18 cellular contexts compared by ENCODE assay signal in the genomic region with DNA sequence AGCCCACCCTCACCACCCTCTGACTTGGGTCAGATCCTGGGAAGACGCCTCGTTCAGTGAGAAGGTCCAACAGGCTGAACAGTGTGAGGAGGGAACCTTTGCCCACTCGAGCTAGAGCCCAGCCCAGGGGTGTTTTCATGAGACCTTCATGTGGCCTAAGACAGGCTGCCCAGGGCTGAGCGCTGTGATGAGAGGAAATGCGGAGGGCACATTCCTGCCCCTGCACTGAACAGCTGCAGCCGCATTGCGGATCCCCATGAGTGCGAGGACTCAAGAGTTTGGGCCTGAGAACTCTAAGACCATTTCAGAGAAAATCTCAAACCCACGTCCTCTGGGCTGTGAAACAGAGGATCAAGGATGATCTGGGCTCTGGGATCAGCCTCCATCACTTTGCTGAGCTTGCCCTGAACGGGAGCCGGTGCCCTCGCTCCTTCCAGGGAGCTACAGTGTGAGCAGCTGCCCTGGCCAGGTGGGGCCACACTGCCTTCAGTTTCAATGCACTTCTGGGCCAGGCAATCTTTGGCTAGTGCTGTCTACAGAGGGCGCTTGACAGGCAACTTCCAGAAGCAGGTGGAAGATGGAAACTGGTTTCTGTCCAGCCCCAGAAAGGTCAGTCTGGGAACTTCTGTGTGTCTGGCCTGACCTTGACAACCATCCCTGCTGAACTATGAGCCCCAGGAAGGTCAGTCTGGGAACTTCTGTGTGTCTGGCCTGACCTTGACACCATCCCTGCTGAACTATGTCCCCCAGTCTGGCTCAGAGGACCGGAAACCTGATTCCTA. TPM values are rescaled to one million over a fixed set of nuclear protein-coding genes. Genes with fewer than 3 reads are reported as not detected.
A peak's percentile ranks its signal among the peaks of the same experiment; 100 is the strongest.
DNase-seq lines count a peak whose midpoint lies in the region; ATAC-seq, FAIRE-seq and TF ChIP-seq lines count a peak whose summit lies in the region.
"Had no signal": no experiment of that assay in that cellular context is flagged by ENCODE, and none has a peak within 500 bp of the region (broad histone marks: within the 10 kb centered on the region; RNA-seq: fewer than 3 reads in every experiment).

No MANE protein-coding gene starts in this region.

- H3K36me3 Mint-ChIP-seq in GM23338 (ENCODE audit: low read depth) (no peaks in the 10 kb centered on the region), WTC11 (no peaks in the 10 kb centered on the region)
- H3K36me3 Mint-ChIP-seq: stimulated activated memory B cell treated with anti-CD40 and anti-IgM and Interleukin-4, amounts not matched to agents 10 μg/mL and 1 μg/mL and 100 μg/mL, for 72 hours had no signal

- H3K36me3 ChIP-seq in GM23338 (ENCODE audit: insufficient read depth) (no peaks in the 10 kb centered on the region), ascending aorta (no peaks in the 10 kb centered on the region)

- H2AFZ ChIP-seq in GM23338: peak overlapping the region; percentile 86; the same call in 1 of the 2 replicates
- H2AFZ ChIP-seq: PC-9 had no signal

- H3K4me2 ChIP-seq in A549 (no peak overlapping the region), GM23338 (no peak overlapping the region)
- H3K4me2 ChIP-seq: PC-9 had no signal

- H4K20me1 ChIP-seq in GM23338 (replicated peaks; ENCODE audit: insufficient read depth): no peaks in the 10 kb centered on the region

- H3F3A ChIP-seq in GM23338 (replicated peaks; ENCODE audit: low read depth): no peaks in the 10 kb centered on the region

- WGBS in A549 (ENCODE audit: missing lambda C conversion rate): 67% methylated on average over 14 of the region's 14 CpGs

- TF ChIP-seq EP300 in A549 (IDR thresholded peaks at IDR 0.05): no peak

- CTCF ChIA-PET in A549 (lab: Yijun Ruan, JAX): interaction anchor here (0.6 to 2.6 kb wide), 3 partner anchors 22 to 226 kb away, joined by 4 to 8 read pairs (median 4); no protein-coding TSS in a partner anchor
- CTCF ChIA-PET in WTC11 (lab: Charles Lee): interaction anchor here (1.0 to 1.6 kb wide), 3 partner anchors 29 to 84 kb away, joined by 4 to 7 read pairs (median 4); no protein-coding TSS in a partner anchor

- H3K27me3 Mint-ChIP-seq in GM23338 (ENCODE audit: insufficient read depth, low read depth, poor library complexity) (peaks cover 4% of the 10 kb centered on the region), WTC11 (ENCODE audit: low read depth) (peaks cover 12% of the 10 kb centered on the region)
- H3K27me3 Mint-ChIP-seq: dendritic cell treated with granulocyte-macrophage colony-stimulating factor and Interleukin-4, amounts not matched to agents 40 ng/mL and 50 ng/mL, for 4 days; stimulated activated memory B cell treated with anti-CD40 and anti-IgM and Interleukin-4, amounts not matched to agents 10 μg/mL and 1 μg/mL and 100 μg/mL, for 72 hours had no signal

- H3K9me3 ChIP-seq in A549: no peaks in the 10 kb centered on the region
- no peaks in the 10 kb centered on the region for H3K9me3 ChIP-seq in ascending aorta

- H3K9me2 ChIP-seq in GM23338 (ENCODE audit: insufficient read depth): no peaks in the 10 kb centered on the region

- no peaks in the 10 kb centered on the region for H3K79me2 ChIP-seq in GM23338 (replicated peaks; ENCODE audit: insufficient read depth)

- H3K4me3 Mint-ChIP-seq in GM23338 (no peak overlapping the region), WTC11 (no peak overlapping the region)
- H3K4me3 Mint-ChIP-seq: dendritic cell treated with granulocyte-macrophage colony-stimulating factor and Interleukin-4, amounts not matched to agents 40 ng/mL and 50 ng/mL, for 4 days; stimulated activated memory B cell treated with anti-CD40 and anti-IgM and Interleukin-4, amounts not matched to agents 10 μg/mL and 1 μg/mL and 100 μg/mL, for 72 hours; T-helper 1 cell treated with Interleukin-12 subunit alpha and Interleukin-12 subunit beta and Interleukin-4 antibody, amounts not matched to agents 30 μg/mL and 1 μg/mL, for 36 hours had no signal

- DNase-seq in A549 (ENCODE audit: low read depth in 1 of 2, low spot score in 1 of 2): peak in 1 of 2 experiments; percentile 35
- peak; percentile 60 for DNase-seq in GM23338 (ENCODE audit: low spot score)
- DNase-seq in WTC11 (ENCODE audit: low spot score): peak; percentile 48
- DNase-seq in left colon: peak in 1 of 2 donors; percentile 28
- no peak for DNase-seq in ascending aorta (ENCODE audit: low spot score in 2 of 2)
- DNase-seq in NCI-H82 (lab: John Stamatoyannopoulos, UW): no peak
- DNase-seq in dedifferentiated amniotic fluid mesenchymal stem cell (ENCODE audit: extremely low spot score): no peak
- DNase-seq: activated CD4-positive, alpha-beta T cell treated with anti-CD3 and anti-CD28 coated beads for 48 hours; activated T-cell treated with anti-CD3 and anti-CD28 coated beads, Interleukin-2, amount 50 U/mL, for 48 hours; AML-193; amniotic stem cell; PC-9; stimulated activated CD4-positive, alpha-beta T cell treated with anti-CD3 and anti-CD28 coated beads, Interleukin-4, amount 100 ng/mL, for 1 hour had no signal

- TF ChIP-seq POLR2A in A549 (IDR thresholded peaks at IDR 0.05; ENCODE audit: low read length): no peak

- peak; percentile 55 to 78; a peak in 4 of 6 replicates for ATAC-seq in A549
- ATAC-seq in GM23338: peak; percentile 85
- ATAC-seq in WTC11: peak; percentile 89
- ATAC-seq in left colon: peak; percentile 75
- ATAC-seq in GM19467 (IDR thresholded peaks at IDR 0.05; ENCODE audit: unreplicated experiment): no peak
- ATAC-seq: stimulated activated memory B cell treated with anti-CD40 and anti-IgM and Interleukin-4, amounts not matched to agents 10 μg/mL and 1 μg/mL and 100 μg/mL, for 72 hours had no signal

- POLR2A ChIA-PET in A549 (lab: Yijun Ruan, JAX) (no interaction called here), WTC11 (lab: Charles Lee) (no interaction called here)

- H3K4me3 ChIP-seq in A549 (no peak overlapping the region), GM23338 (no peak overlapping the region), ascending aorta (no peak overlapping the region)
- H3K4me3 ChIP-seq: PC-9 had no signal

- H3K27me3 ChIP-seq in GM23338 (ENCODE audit: insufficient read depth) (peaks cover 2% of the 10 kb centered on the region; the same call in 1 of the 2 replicates), ascending aorta (no peaks in the 10 kb centered on the region)

- TF ChIP-seq RAD21 in A549 (conservative IDR thresholded peaks at IDR 0.05 in 1 of 2, IDR thresholded peaks at IDR 0.05 in 1 of 2): 0 out of 5 replicates have a peak, but pooled peaks of 1 of the 2 experiments have one; percentile 5

- H3K9me3 Mint-ChIP-seq in GM23338: peaks cover 6% of the 10 kb centered on the region; the same call in 2 of the 3 replicates
- peaks cover 5% of the 10 kb centered on the region; the same call in 1 of the 2 replicates for H3K9me3 Mint-ChIP-seq in WTC11
- H3K9me3 Mint-ChIP-seq: dendritic cell treated with granulocyte-macrophage colony-stimulating factor and Interleukin-4, amounts not matched to agents 40 ng/mL and 50 ng/mL, for 4 days; stimulated activated memory B cell treated with anti-CD40 and anti-IgM and Interleukin-4, amounts not matched to agents 10 μg/mL and 1 μg/mL and 100 μg/mL, for 72 hours; T-helper 1 cell treated with Interleukin-12 subunit alpha and Interleukin-12 subunit beta and Interleukin-4 antibody, amounts not matched to agents 30 μg/mL and 1 μg/mL, for 36 hours had no signal

- H3K27ac ChIP-seq in A549 (no peak overlapping the region), GM23338 (ENCODE audit: low read depth) (no peak overlapping the region), ascending aorta (no peak overlapping the region)
- H3K27ac ChIP-seq: PC-9 had no signal

- H3K4me1 Mint-ChIP-seq in GM23338 (peaks cover 10% of the 10 kb centered on the region), WTC11 (peaks cover 13% of the 10 kb centered on the region)

- H3K4me1 ChIP-seq in A549: no peaks in the 10 kb centered on the region
- no peaks in the 10 kb centered on the region for H3K4me1 ChIP-seq in GM23338 (ENCODE audit: insufficient read depth)
- H3K4me1 ChIP-seq in ascending aorta: no peaks in the 10 kb centered on the region

- 0 out of 3 replicates have a peak, but pooled peaks have one; percentile 7 for TF ChIP-seq CTCF in A549 (IDR thresholded peaks at IDR 0.05)
- TF ChIP-seq CTCF in GM23338 (conservative IDR thresholded peaks at IDR 0.05; ENCODE audit: low read depth in 2 of 2): peak; percentile 24 to 55; a peak in 2 of 4 replicates
- no peak for TF ChIP-seq CTCF in WTC11 (IDR thresholded peaks at IDR 0.05)
- TF ChIP-seq CTCF in ascending aorta (IDR thresholded peaks at IDR 0.05): no peak

- no peak for FAIRE-seq in A549 (lab: Jason Lieb, UNC)
- FAIRE-seq: urothelium cell line had no signal

- intact Hi-C loops in left colon (cut with DNase I, micrococcal nuclease): no loop called here
- intact Hi-C loops in ascending aorta (cut with DNase I): no loop called here

- H3K27ac Mint-ChIP-seq in GM23338: no peak overlapping the region
- H3K27ac Mint-ChIP-seq in WTC11: no peak overlapping the region
- H3K27ac Mint-ChIP-seq: dendritic cell treated with granulocyte-macrophage colony-stimulating factor and Interleukin-4, amounts not matched to agents 40 ng/mL and 50 ng/mL, for 4 days; stimulated activated memory B cell treated with anti-CD40 and anti-IgM and Interleukin-4, amounts not matched to agents 10 μg/mL and 1 μg/mL and 100 μg/mL, for 72 hours; T-helper 1 cell treated with Interleukin-12 subunit alpha and Interleukin-12 subunit beta and Interleukin-4 antibody, amounts not matched to agents 30 μg/mL and 1 μg/mL, for 36 hours had no signal

RNA-seq across cellular contexts. Expression of gene P2RX7, which starts 43.5 kb away (rescaled TPM):
- polyA plus RNA-seq in A549 (2011; rRNA removed): 0.03 TPM in 1 of 2 replicates, not detected in the other
- not detected in 2 replicates for polyA plus RNA-seq in A549 (2012; cell fraction: cytosol; rRNA removed)
- polyA plus RNA-seq in A549 (2012; cell fraction: nucleus; rRNA removed): not detected in 2 replicates
- not detected in 3 replicates for polyA plus RNA-seq in A549 (2017; fragmentation: RNase III; extraction: RNeasy Plus Mini Kit Qiagen cat#74134 plus additional on column Dnase treatment)
- polyA minus RNA-seq in A549 (2011; rRNA and poly(A)+ RNA removed): not detected in 2 replicates
- 0.24 and 0.74 TPM in 2 replicates for total RNA-seq in GM23338 (2014; rRNA removed; shearing (Covaris generic))
- polyA plus RNA-seq in GM23338 (2016; fragmentation: Nextera tagmentation; extraction: Ambion mirVana): 0.43 and 0.48 TPM in 2 replicates
- total RNA-seq in WTC11 (2021): 0.21 to 0.55 TPM (median 0.55 TPM) in 3 replicates
- total RNA-seq in left colon: 1 to 10 TPM in 1 of 2 donors, under 1 TPM in 1; 0.46 to 2.4 TPM
- total RNA-seq in ascending aorta: 1.1 TPM

RNA-seq across cellular contexts. Expression of gene OASL, which starts 50.2 kb away (rescaled TPM):
- polyA plus RNA-seq in A549 (2011; rRNA removed) (0.61 and 0.81 TPM in 2 replicates), A549 (2017; fragmentation: RNase III; extraction: RNeasy Plus Mini Kit Qiagen cat#74134 plus additional on column Dnase treatment) (0.64 to 0.94 TPM (median 0.90 TPM) in 3 replicates), GM23338 (2016; fragmentation: Nextera tagmentation; extraction: Ambion mirVana) (not detected in 2 replicates)
- polyA plus RNA-seq in A549 (2012; cell fraction: cytosol; rRNA removed): 0.21 and 0.26 TPM in 2 replicates
- 0.25 and 0.31 TPM in 2 replicates for polyA plus RNA-seq in A549 (2012; cell fraction: nucleus; rRNA removed)
- polyA minus RNA-seq in A549 (2011; rRNA and poly(A)+ RNA removed): 0.39 and 0.41 TPM in 2 replicates
- not detected in 2 replicates for total RNA-seq in GM23338 (2014; rRNA removed; shearing (Covaris generic))
- total RNA-seq in WTC11 (2021) (0.28 TPM in 1 of 3 replicates, not detected in the others), left colon (10 to 100 TPM in 1 of 2 donors, 1 to 10 TPM in 1; 7.1 to 16.6 TPM), ascending aorta (not detected)

Comparison
In these comparisons a context has a peak if more than half of its experiments do, and no peak if none do; other contexts are left out.
1. DNase-seq: peak in GM23338 (single experiment) and WTC11 (single experiment); none in ascending aorta (0 of 2), NCI-H82 (single experiment) and dedifferentiated amniotic fluid mesenchymal stem cell (single experiment).
2. CTCF ChIP-seq: peak in A549 (single experiment) and GM23338 (2 of 2); none in WTC11 (single experiment) and ascending aorta (0 of 3).
3. Of the 8 proteins assayed by ChIP-seq in both WTC11 and A549: peak only in WTC11: none; only in A549: CTCF; in both: none; in neither: 7.